8 cellular contexts compared by ENCODE assay signal in the genomic region with DNA sequence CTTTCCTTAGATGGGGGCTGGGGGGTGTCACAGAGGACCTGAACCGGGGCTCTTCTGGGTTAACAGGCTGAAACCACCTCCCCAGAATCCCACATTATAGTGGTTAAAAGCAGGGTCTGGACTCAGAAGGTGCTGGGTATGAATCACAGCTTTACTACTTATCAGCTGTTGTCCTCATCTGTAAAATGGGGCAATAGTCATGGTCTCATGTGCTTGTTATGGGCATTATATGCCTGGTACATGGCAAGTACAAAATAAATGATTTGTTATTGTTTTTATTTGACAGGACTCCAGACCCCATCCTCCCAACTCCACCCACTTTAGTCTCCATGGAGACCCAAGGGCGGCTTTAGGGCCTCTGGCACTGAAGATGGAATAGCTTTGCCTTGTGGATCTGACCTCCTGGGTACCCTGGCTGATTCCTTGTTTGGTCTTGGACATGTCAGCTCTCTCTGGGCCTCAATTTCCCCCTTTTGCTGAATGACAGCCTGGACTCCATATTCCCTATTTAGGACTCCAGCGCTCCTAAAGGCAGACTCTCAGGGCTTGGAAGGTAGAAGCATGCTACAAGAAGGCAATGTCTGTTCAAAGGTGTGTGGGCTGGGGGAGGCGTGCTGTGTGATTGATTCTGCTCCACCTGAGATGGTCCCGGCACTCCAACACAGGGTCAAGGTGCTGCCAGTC. TPM values are rescaled to one million over a fixed set of nuclear protein-coding genes. Genes with fewer than 3 reads are reported as not detected.
DNase-seq lines count a peak whose midpoint lies in the region; TF ChIP-seq lines count a peak whose summit lies in the region.

No MANE protein-coding gene starts in this region.

- H3K9me3 Mint-ChIP-seq in T-helper 2 cell treated with Interferon-gamma antibody and Interleukin-4, amounts not matched to agents 5 μg/mL and 100 μg/mL, for 36 hours, result no peaks in the 10 kb centered on the region
- H3K9me3 Mint-ChIP-seq in activated CD4-positive, alpha-beta memory T cell treated with anti-CD3 and anti-CD28 coated beads for 36 hours, result no peaks in the 10 kb centered on the region

- H3K4me1 Mint-ChIP-seq in T-helper 2 cell treated with Interferon-gamma antibody and Interleukin-4, amounts not matched to agents 5 μg/mL and 100 μg/mL, for 36 hours (ENCODE audit: low read depth), result peaks cover 36% of the 10 kb centered on the region
- H3K4me1 Mint-ChIP-seq in activated CD4-positive, alpha-beta memory T cell treated with anti-CD3 and anti-CD28 coated beads for 36 hours (ENCODE audit: low read depth), result peaks cover 30% of the 10 kb centered on the region

- H3K27me3 Mint-ChIP-seq in T-helper 2 cell treated with Interferon-gamma antibody and Interleukin-4, amounts not matched to agents 5 μg/mL and 100 μg/mL, for 36 hours (ENCODE audit: low read depth), result no peaks in the 10 kb centered on the region
- no peaks in the 10 kb centered on the region for H3K27me3 Mint-ChIP-seq in activated CD4-positive, alpha-beta memory T cell treated with anti-CD3 and anti-CD28 coated beads for 36 hours

- no peaks in the 10 kb centered on the region for H3K36me3 ChIP-seq in stomach

- peaks cover 30 to 63% (median 53%) of the 10 kb centered on the region in 4 donors for H3K4me1 ChIP-seq in stomach

- H3K36me3 Mint-ChIP-seq in T-helper 2 cell treated with Interferon-gamma antibody and Interleukin-4, amounts not matched to agents 5 μg/mL and 100 μg/mL, for 36 hours (ENCODE audit: low read depth), result peaks cover 3% of the 10 kb centered on the region
- H3K36me3 Mint-ChIP-seq in activated CD4-positive, alpha-beta memory T cell treated with anti-CD3 and anti-CD28 coated beads for 36 hours, result no peaks in the 10 kb centered on the region

- peak overlapping the region; percentile 79 for H3K27ac Mint-ChIP-seq in T-helper 2 cell treated with Interferon-gamma antibody and Interleukin-4, amounts not matched to agents 5 μg/mL and 100 μg/mL, for 36 hours
- peak overlapping the region; percentile 45 for H3K27ac Mint-ChIP-seq in activated CD4-positive, alpha-beta memory T cell treated with anti-CD3 and anti-CD28 coated beads for 36 hours

- no peaks in the 10 kb centered on the region for H3K27me3 ChIP-seq in stomach

- peak overlapping the region; percentile 89 to 96 (median 95) for H3K27ac ChIP-seq in stomach

- peak overlapping the region; percentile 61 for H3K4me3 ChIP-seq in iPS-11a (ENCODE audit: low read depth, low read length)
- H3K4me3 ChIP-seq in stomach, result peak overlapping the region; percentile 53 to 77 (median 62)

- no peak for TF ChIP-seq EP300 in stomach (IDR thresholded peaks at IDR 0.05)

- 36 to 42% (median 38%) methylated on average over 3 to 5 of the region's 5 CpGs for WGBS in stomach, 5 donors

- no peaks in the 10 kb centered on the region for H3K9me3 ChIP-seq in stomach

- peak overlapping the region; percentile 88 for H3K4me3 Mint-ChIP-seq in T-helper 2 cell treated with Interferon-gamma antibody and Interleukin-4, amounts not matched to agents 5 μg/mL and 100 μg/mL, for 36 hours
- peak overlapping the region; percentile 85 for H3K4me3 Mint-ChIP-seq in activated CD4-positive, alpha-beta memory T cell treated with anti-CD3 and anti-CD28 coated beads for 36 hours

- TF ChIP-seq CTCF in stomach (IDR thresholded peaks at IDR 0.05) (no peak), GM10266 (IDR thresholded peaks at IDR 0.05; ENCODE audit: control insufficient read depth, insufficient read depth, low read depth, missing control alignments) (no peak)

- peak in 1 of 4 donors; percentile 16 for TF ChIP-seq POLR2A in stomach (IDR thresholded peaks at IDR 0.05)

- POLR2A ChIA-PET in activated CD4-positive, alpha-beta memory T cell treated with anti-CD3 and anti-CD28 coated beads for 36 hours (lab: Charles Lee), result no interaction called here

- CTCF ChIA-PET in activated CD4-positive, alpha-beta memory T cell treated with anti-CD3 and anti-CD28 coated beads for 36 hours (lab: Charles Lee), result interaction anchor here (1.1 to 1.9 kb wide), 3 partner anchors 27 to 446 kb away, joined by 4 to 5 read pairs (median 5); partner anchors contain the start of gene SELENOM

- intact Hi-C loops in activated CD4-positive, alpha-beta memory T cell treated with anti-CD3 and anti-CD28 coated beads for 36 hours (cut with micrococcal nuclease), result loop anchor here (5.0 to 10.0 kb wide), 3 partner anchors 134 to 488 kb away; partner anchors contain the start of genes LIMK2, PES1 and SLC35E4
- intact Hi-C loops in stomach (cut with DNase I; ENCODE audit: low total_unique reads), result no loop called here

- no peak for DNase-seq in T-helper 2 cell treated with Interferon-gamma antibody and Interleukin-4, amounts not matched to agents 5 μg/mL and 100 μg/mL, for 36 hours (ENCODE audit: low spot score)
- DNase-seq in T-helper 2 cell (no peak), stomach (no peak), ureter (ENCODE audit: low spot score) (no peak), GM10266 (ENCODE audit: extremely low spot score) (no peak), hippocampal formation (lab: John Stamatoyannopoulos, UW) (no peak)
- no peak for DNase-seq in activated CD4-positive, alpha-beta memory T cell treated with anti-CD3 and anti-CD28 coated beads for 36 hours

RNA-seq across cellular contexts. Expression of gene SMTN, which starts 0.8 kb away (rescaled TPM):
- 10 to 100 TPM; 55.1 to 57.4 TPM for total RNA-seq in activated CD4-positive, alpha-beta memory T cell treated with anti-CD3 and anti-CD28 coated beads for 36 hours
- 100 to 1,000 TPM; 120 to 607 (median 406) TPM for total RNA-seq in stomach
- polyA plus RNA-seq in stomach, result 100 to 1,000 TPM in 1 of 3 donors, 10 to 100 TPM in 2; 51.5 to 424 (median 78.5) TPM
- 327 TPM for total RNA-seq in ureter

RNA-seq across cellular contexts. Expression of gene SELENOM, which starts 27.1 kb away (rescaled TPM):
- total RNA-seq in activated CD4-positive, alpha-beta memory T cell treated with anti-CD3 and anti-CD28 coated beads for 36 hours, result 10 to 100 TPM; 14.1 to 14.3 TPM
- total RNA-seq in stomach (1,000 to 10,000 TPM in 1 of 5 donors, 100 to 1,000 TPM in 3, 10 to 100 TPM in 1; 59.8 to 1,443 (median 573) TPM), ureter (259 TPM)
- 100 to 1,000 TPM; 243 to 454 (median 300) TPM for polyA plus RNA-seq in stomach

RNA-seq across cellular contexts. Expression of gene INPP5J, which starts 42.5 kb away (rescaled TPM):
- total RNA-seq in activated CD4-positive, alpha-beta memory T cell treated with anti-CD3 and anti-CD28 coated beads for 36 hours, result under 1 TPM in 1 of 2 experiments, not detected in 1; 0.14 TPM
- total RNA-seq in stomach (10 to 100 TPM in 2 of 5 donors, 1 to 10 TPM in 3; 1.8 to 34.4 (median 9.6) TPM), ureter (4.8 TPM)
- 1 to 10 TPM; 5.5 to 9.5 (median 7.5) TPM for polyA plus RNA-seq in stomach
